In the genomic region with DNA sequence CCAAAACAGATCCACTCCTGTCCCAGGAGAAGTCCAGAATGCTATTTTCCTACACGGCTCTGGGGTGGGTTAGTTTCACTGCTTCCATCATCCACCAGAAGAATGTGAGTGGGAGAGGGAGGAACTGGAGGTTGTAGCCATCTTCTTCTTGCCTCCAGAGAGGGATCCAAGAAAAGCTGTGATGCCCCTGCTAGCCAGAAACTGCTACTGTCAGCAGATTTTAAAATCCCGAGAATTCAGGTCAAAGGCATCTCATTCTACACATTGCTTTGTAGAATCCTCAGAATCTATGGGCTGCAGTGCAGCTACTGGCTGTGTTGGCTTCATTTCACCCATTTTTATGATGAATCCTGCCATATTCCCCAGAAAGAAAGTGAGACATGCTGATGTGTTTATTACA, we compare ENCODE assay signal across 3 cellular contexts.
TF ChIP-seq lines count a peak whose summit lies in the region.

No MANE protein-coding gene starts in this region.

TF ChIP-seq in SK-N-SH, 30 proteins besides CTCF, POLR2A, EP300 and RAD21 (continued from another document and continues in another):
- TF ChIP-seq POLR2AphosphoS5 (IDR thresholded peaks at IDR 0.05; ENCODE audit: low read depth, low read length) (no peak), MAX (IDR thresholded peaks at IDR 0.05; ENCODE audit: low read depth) (no peak), TEAD4 (IDR thresholded peaks at IDR 0.05; ENCODE audit: borderline replicate concordance, insufficient read depth) (no peak), NFIC (IDR thresholded peaks at IDR 0.05; ENCODE audit: borderline replicate concordance) (no peak), SMC3 (IDR thresholded peaks at IDR 0.05; ENCODE audit: low read depth, low read length) (no peak), FOXJ3 (CRISPR knock-in tag; IDR thresholded peaks at IDR 0.05) (no peak), NRF1 (IDR thresholded peaks at IDR 0.05; ENCODE audit: low read depth, low read length) (no peak), SIN3A (IDR thresholded peaks at IDR 0.05; ENCODE audit: borderline replicate concordance, low read depth, low read length) (no peak), TAF1 (IDR thresholded peaks at IDR 0.05; ENCODE audit: borderline replicate concordance, low read depth, low read length) (no peak), GABPA (IDR thresholded peaks at IDR 0.05; ENCODE audit: low read depth) (no peak), JUND (IDR thresholded peaks at IDR 0.05) (no peak), IRF3 (IDR thresholded peaks at IDR 0.05; ENCODE audit: low read depth, low read length) (no peak), RFX5 (IDR thresholded peaks at IDR 0.05; ENCODE audit: low read length) (no peak)
- TF ChIP-seq, protein P1, sequence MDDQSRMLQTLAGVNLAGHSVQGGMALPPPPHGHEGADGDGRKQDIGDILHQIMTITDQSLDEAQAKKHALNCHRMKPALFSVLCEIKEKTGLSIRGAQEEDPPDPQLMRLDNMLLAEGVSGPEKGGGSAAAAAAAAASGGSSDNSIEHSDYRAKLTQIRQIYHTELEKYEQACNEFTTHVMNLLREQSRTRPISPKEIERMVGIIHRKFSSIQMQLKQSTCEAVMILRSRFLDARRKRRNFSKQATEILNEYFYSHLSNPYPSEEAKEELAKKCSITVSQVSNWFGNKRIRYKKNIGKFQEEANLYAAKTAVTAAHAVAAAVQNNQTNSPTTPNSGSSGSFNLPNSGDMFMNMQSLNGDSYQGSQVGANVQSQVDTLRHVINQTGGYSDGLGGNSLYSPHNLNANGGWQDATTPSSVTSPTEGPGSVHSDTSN (IDR thresholded peaks at IDR 0.05): no peak
- TF ChIP-seq, protein P2, sequence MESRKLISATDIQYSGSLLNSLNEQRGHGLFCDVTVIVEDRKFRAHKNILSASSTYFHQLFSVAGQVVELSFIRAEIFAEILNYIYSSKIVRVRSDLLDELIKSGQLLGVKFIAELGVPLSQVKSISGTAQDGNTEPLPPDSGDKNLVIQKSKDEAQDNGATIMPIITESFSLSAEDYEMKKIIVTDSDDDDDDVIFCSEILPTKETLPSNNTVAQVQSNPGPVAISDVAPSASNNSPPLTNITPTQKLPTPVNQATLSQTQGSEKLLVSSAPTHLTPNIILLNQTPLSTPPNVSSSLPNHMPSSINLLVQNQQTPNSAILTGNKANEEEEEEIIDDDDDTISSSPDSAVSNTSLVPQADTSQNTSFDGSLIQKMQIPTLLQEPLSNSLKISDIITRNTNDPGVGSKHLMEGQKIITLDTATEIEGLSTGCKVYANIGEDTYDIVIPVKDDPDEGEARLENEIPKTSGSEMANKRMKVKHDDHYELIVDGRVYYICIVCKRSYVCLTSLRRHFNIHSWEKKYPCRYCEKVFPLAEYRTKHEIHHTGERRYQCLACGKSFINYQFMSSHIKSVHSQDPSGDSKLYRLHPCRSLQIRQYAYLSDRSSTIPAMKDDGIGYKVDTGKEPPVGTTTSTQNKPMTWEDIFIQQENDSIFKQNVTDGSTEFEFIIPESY (IDR thresholded peaks at IDR 0.05; ENCODE audit: borderline replicate concordance, low read depth): no peak

TF ChIP-seq in SK-N-SH treated with all-trans-retinoic acid at 6 μM for 48 hours, 23 proteins besides CTCF, POLR2A, EP300 and RAD21:
- TF ChIP-seq CSRNP3 (CRISPR knock-in tag; IDR thresholded peaks at IDR 0.05): no peak

TF ChIP-seq in endothelial cell of umbilical vein, 7 proteins besides CTCF, POLR2A, EP300 and RAD21 (continued from another document):
- no peak for TF ChIP-seq MAX (IDR thresholded peaks at IDR 0.05; ENCODE audit: insufficient read depth, insufficient read length)
- TF ChIP-seq POLR2AphosphoS5 (IDR thresholded peaks at IDR 0.05; ENCODE audit: insufficient read depth, low read depth, low read length): no peak
- TF ChIP-seq FOS (IDR thresholded peaks at IDR 0.05; ENCODE audit: borderline replicate concordance, insufficient read depth, low read length): no peak
- no peak for TF ChIP-seq MYC (IDR thresholded peaks at IDR 0.05; ENCODE audit: low read depth, low read length)
